ENCODE assay signal across 1 cellular context in genomic region chr18:58715540-58715939, GRCh38.
TF ChIP-seq lines count a peak whose summit lies in the region.

No MANE protein-coding gene starts in this region.

TF ChIP-seq in GM12878, 131 proteins besides CTCF, POLR2A, EP300 and RAD21:
- TF ChIP-seq CHD4 (IDR thresholded peaks at IDR 0.05) (no peak), YY1 (IDR thresholded peaks at IDR 0.05; ENCODE audit: low read depth, low read length) (no peak), EZH2 (IDR thresholded peaks at IDR 0.05; ENCODE audit: borderline replicate concordance, control insufficient read depth, low read depth, low read length) (no peak), SMAD5 (IDR thresholded peaks at IDR 0.05; ENCODE audit: low read depth) (no peak), USF1 (IDR thresholded peaks at IDR 0.05; ENCODE audit: borderline replicate concordance, extremely low read length, insufficient read depth, low read depth, low read length) (no peak), SRF (IDR thresholded peaks at IDR 0.05; ENCODE audit: low read depth in 2 of 2, low read length in 2 of 2) (no peak), ZZZ3 (IDR thresholded peaks at IDR 0.05; ENCODE audit: control insufficient read depth, insufficient read length, low read depth) (no peak), BHLHE40 (IDR thresholded peaks at IDR 0.05; ENCODE audit: borderline replicate concordance in 1 of 2, low read depth in 2 of 2, low read length in 1 of 2) (no peak), RELA (IDR thresholded peaks at IDR 0.05; ENCODE audit: borderline replicate concordance, partially characterized antibody) (no peak), ZNF622 (IDR thresholded peaks at IDR 0.05) (no peak), NFYA (IDR thresholded peaks at IDR 0.05; ENCODE audit: borderline replicate concordance, low read depth, low read length) (no peak), NBN (IDR thresholded peaks at IDR 0.05) (no peak), E2F4 (IDR thresholded peaks at IDR 0.05; ENCODE audit: low read depth, low read length) (no peak), CUX1 (IDR thresholded peaks at IDR 0.05; ENCODE audit: insufficient replicate concordance, low read depth, low read length) (no peak), NFIC (IDR thresholded peaks at IDR 0.05; ENCODE audit: low read depth, low read length) (no peak)
TF ChIP-seq in GM12878: peak in this region for 0.
